In the genomic region with DNA sequence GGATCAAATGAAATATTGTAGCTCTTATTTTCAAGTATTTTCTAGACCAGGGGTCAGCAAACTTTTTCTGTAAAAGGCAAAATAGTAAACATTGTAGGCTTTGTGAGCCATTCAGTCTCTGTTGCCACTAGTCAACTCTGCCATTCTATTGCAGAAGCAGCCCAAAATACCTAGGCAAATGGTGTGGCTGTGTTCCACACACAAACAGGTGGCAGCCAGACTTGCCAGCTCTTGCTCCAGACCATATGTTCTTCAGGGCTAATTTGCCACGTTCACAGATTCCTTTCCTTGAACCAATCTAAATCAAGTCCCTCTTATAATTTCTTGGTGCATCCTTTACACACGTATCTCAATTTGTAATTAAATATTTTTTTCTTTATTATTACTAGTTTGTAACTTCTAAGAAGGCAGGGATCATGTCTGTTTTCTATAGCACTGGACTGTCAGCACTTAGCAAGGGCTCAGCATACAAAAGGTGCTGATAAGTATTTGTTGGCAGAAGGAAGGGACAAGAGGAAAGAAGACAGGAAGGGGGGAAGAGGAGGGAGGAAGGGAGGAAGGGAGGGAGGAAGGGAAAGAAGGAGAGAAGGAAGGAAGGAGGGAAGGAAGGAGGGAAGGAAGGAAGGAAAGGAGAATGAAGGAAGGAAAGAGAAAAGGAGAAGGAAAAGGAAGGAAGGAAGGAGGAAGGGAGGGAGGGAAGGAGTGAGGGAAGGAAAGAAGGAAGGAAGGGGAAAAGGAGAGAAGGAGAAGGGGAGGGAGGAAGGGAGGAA, we compare ENCODE assay signal across 8 cellular contexts.
DNase-seq lines count a peak whose midpoint lies in the region; ATAC-seq, FAIRE-seq and TF ChIP-seq lines count a peak whose summit lies in the region.
"Had no signal": no experiment of that assay in that cellular context is flagged by ENCODE, and none has a peak within 500 bp of the region (broad histone marks: within the 10 kb centered on the region; RNA-seq: fewer than 3 reads in every experiment).

No MANE protein-coding gene starts in this region.

- H3K4me3 ChIP-seq in pancreas (no peak overlapping the region), colonic mucosa (no peak overlapping the region)

- peaks cover 6% of the 10 kb centered on the region for H3K27me3 Mint-ChIP-seq in activated T-helper 2 cell treated with anti-CD3 and anti-CD28 coated beads, Interferon-gamma antibody, Interleukin-2, Interleukin-4, amounts not matched to agents 10 μg/mL and 5 μg/mL and 100 μg/mL, durations not matched to agents 14 hours and 24 hours and 36 hours (ENCODE audit: low read depth)

- H3K27ac Mint-ChIP-seq in activated T-helper 2 cell treated with anti-CD3 and anti-CD28 coated beads, Interferon-gamma antibody, Interleukin-2, Interleukin-4, amounts not matched to agents 10 μg/mL and 5 μg/mL and 100 μg/mL, durations not matched to agents 14 hours and 24 hours and 36 hours, result no peak overlapping the region

- no peak for FAIRE-seq in pancreas (lab: Jason Lieb, UNC)

- H3K36me3 ChIP-seq in pancreas (no peaks in the 10 kb centered on the region), colonic mucosa (no peaks in the 10 kb centered on the region)

- H3K27ac ChIP-seq in pancreas, result peak overlapping the region in 3 of 4 donors; percentile 10 to 70 (median 68)
- H3K27ac ChIP-seq in colonic mucosa, result no peak overlapping the region

- no peaks in the 10 kb centered on the region for H3K9me3 ChIP-seq in pancreas
- H3K9me3 ChIP-seq in colonic mucosa, result no peaks in the 10 kb centered on the region

- peaks cover 16% of the 10 kb centered on the region for H3K36me3 Mint-ChIP-seq in activated T-helper 2 cell treated with anti-CD3 and anti-CD28 coated beads, Interferon-gamma antibody, Interleukin-2, Interleukin-4, amounts not matched to agents 10 μg/mL and 5 μg/mL and 100 μg/mL, durations not matched to agents 14 hours and 24 hours and 36 hours (ENCODE audit: low read depth)

- peaks cover 4% of the 10 kb centered on the region for H3K9me3 Mint-ChIP-seq in activated T-helper 2 cell treated with anti-CD3 and anti-CD28 coated beads, Interferon-gamma antibody, Interleukin-2, Interleukin-4, amounts not matched to agents 10 μg/mL and 5 μg/mL and 100 μg/mL, durations not matched to agents 14 hours and 24 hours and 36 hours

- H3K9ac ChIP-seq in colonic mucosa (ENCODE audit: low read depth in 2 of 2, low read length in 2 of 2), result no peak overlapping the region

- WGBS in pancreas, 2 donors, result 39 to 41% methylated on average over 2 of the region's 2 CpGs

- H3K4me1 ChIP-seq in pancreas (peaks cover 18 to 74% (median 19%) of the 10 kb centered on the region in 3 donors), colonic mucosa (no peaks in the 10 kb centered on the region)

- no peaks in the 10 kb centered on the region for H3K27me3 ChIP-seq in pancreas
- no peaks in the 10 kb centered on the region for H3K27me3 ChIP-seq in colonic mucosa

- peaks cover 18% of the 10 kb centered on the region for H3K4me1 Mint-ChIP-seq in activated T-helper 2 cell treated with anti-CD3 and anti-CD28 coated beads, Interferon-gamma antibody, Interleukin-2, Interleukin-4, amounts not matched to agents 10 μg/mL and 5 μg/mL and 100 μg/mL, durations not matched to agents 14 hours and 24 hours and 36 hours (ENCODE audit: low read depth)

- intact Hi-C loops in pancreas (cut with DNase I) (no loop called here), colonic mucosa (cut with DNase I) (no loop called here)
- intact Hi-C loops in activated T-helper 2 cell treated with anti-CD3 and anti-CD28 coated beads, Interferon-gamma antibody, Interleukin-2, Interleukin-4, amounts not matched to agents 10 μg/mL and 5 μg/mL and 100 μg/mL, durations not matched to agents 14 hours and 24 hours and 36 hours (cut with micrococcal nuclease), result no loop called here

- ATAC-seq in GM19324 (IDR thresholded peaks at IDR 0.05; ENCODE audit: low FRiP score, unreplicated experiment) (peak; percentile 91), HG02759 (IDR thresholded peaks at IDR 0.05; ENCODE audit: unreplicated experiment) (peak; percentile 83), pancreas (peak; percentile 62 to 77 (median 68))

- DNase-seq in NCI-H524 treated with DMSO at 0.1 percent for 48 hours (lab: John Stamatoyannopoulos, UW) (peak; percentile 24), pancreas (peak in 4 of 6 donors; percentile 51 to 72 (median 54)), colonic mucosa (no peak)
- no peak for DNase-seq in activated T-helper 2 cell treated with anti-CD3 and anti-CD28 coated beads, Interferon-gamma antibody, Interleukin-2, Interleukin-4, amounts not matched to agents 10 μg/mL and 5 μg/mL and 100 μg/mL, durations not matched to agents 14 hours and 24 hours and 36 hours (ENCODE audit: low spot score)
- DNase-seq in stimulated activated CD4-positive, alpha-beta T cell treated with anti-CD3 and anti-CD28 coated beads, Interleukin-12 subunit alpha, Interleukin-12 subunit beta, amount 100 ng/mL, for 4 hours, result no peak
- DNase-seq: cortex of kidney had no signal

- no peak overlapping the region for H3K4me3 Mint-ChIP-seq in activated T-helper 2 cell treated with anti-CD3 and anti-CD28 coated beads, Interferon-gamma antibody, Interleukin-2, Interleukin-4, amounts not matched to agents 10 μg/mL and 5 μg/mL and 100 μg/mL, durations not matched to agents 14 hours and 24 hours and 36 hours (ENCODE audit: low read depth)

- no peak for TF ChIP-seq CTCF in pancreas (IDR thresholded peaks at IDR 0.05)
- TF ChIP-seq CTCF in colonic mucosa (IDR thresholded peaks at IDR 0.05), result no peak

Comparison
In these comparisons a context has a peak if more than half of its experiments do, and no peak if none do; other contexts are left out.
1. DNase-seq: peak in NCI-H524 treated with DMSO at 0.1 percent for 48 hours (single experiment) and pancreas (4 of 6); none in activated T-helper 2 cell treated with anti-CD3 and anti-CD28 coated beads, Interferon-gamma antibody, Interleukin-2, Interleukin-4, amounts not matched to agents 10 μg/mL and 5 μg/mL and 100 μg/mL, durations not matched to agents 14 hours and 24 hours and 36 hours (single experiment), stimulated activated CD4-positive, alpha-beta T cell treated with anti-CD3 and anti-CD28 coated beads, Interleukin-12 subunit alpha, Interleukin-12 subunit beta, amount 100 ng/mL, for 4 hours (single experiment) and colonic mucosa (single experiment).
2. Peak in every context shown above with its lines, with median percentiles within 50 percentile points of each other: ATAC-seq.